In the genomic region with DNA sequence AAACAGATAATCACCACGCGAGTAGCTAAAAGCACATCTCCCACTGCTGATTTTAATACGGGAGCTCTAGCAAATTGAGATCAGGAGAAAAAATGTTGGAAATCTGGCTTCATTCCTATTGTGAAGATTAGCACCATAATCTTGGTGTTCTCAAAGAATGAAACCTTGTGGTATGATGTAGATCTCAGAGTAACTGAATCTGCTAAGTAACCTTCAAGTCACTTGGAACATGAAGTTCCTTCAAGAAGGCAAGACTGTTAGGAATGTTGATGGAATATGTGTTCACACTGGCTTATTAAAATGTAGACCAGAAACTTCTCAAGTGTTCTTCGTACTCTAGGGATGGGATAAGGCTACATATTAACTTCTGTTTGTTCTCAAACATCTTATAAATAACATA, we compare ENCODE assay signal across 29 cellular contexts.
"Had no signal": no experiment of that assay in that cellular context is flagged by ENCODE, and none has a peak within 500 bp of the region (broad histone marks: within the 10 kb centered on the region; RNA-seq: fewer than 3 reads in every experiment).

No MANE protein-coding gene starts in this region.

- H3K27me3 ChIP-seq: brain microvascular endothelial cell had no signal

- H3K27ac ChIP-seq: brain microvascular endothelial cell, KMS-11, PC-9, RWPE1, VCaP had no signal

- H2AFZ ChIP-seq: PC-9 had no signal

- H3K36me3 ChIP-seq: brain microvascular endothelial cell had no signal

- H3K4me3 ChIP-seq: PC-9 had no signal

- DNase-seq: activated B cell treated with CpG ODN at 0.5 μM for 24 hours; activated CD4-positive, alpha-beta memory T cell treated with anti-CD3 and anti-CD28 coated beads for 36 hours; activated CD4-positive, alpha-beta T cell treated with anti-CD3 and anti-CD28 coated beads for 4 hours; activated CD4-positive, alpha-beta T cell treated with anti-CD3 and anti-CD28 coated beads, Interleukin-2, amount 50 U/mL, for 1 hour; activated CD4-positive, CD25-positive, alpha-beta regulatory T cell treated with anti-CD3 and anti-CD28 coated beads, Interleukin-2, amount 50 U/mL, for 72 hours; activated CD8-positive, alpha-beta memory T cell treated with anti-CD3 and anti-CD28 coated beads, Interleukin-2, amount 50 U/mL, for 4 hours; activated naive CD4-positive, alpha-beta T cell treated with anti-CD3 and anti-CD28 coated beads, Interleukin-2, amount 10 ng/mL, durations not matched to agents 7 days and 5 days; activated naive CD8-positive, alpha-beta T cell treated with anti-CD3 and anti-CD28 coated beads, Interleukin-2, amount 50 U/mL, for 24 hours; activated T-cell treated with anti-CD3 and anti-CD28 coated beads for 4 hours; activated T-cell treated with anti-CD3 and anti-CD28 coated beads, Interleukin-2, amount 50 U/mL, for 4 hours; amniotic stem cell; aorta; brain microvascular endothelial cell; central memory CD4-positive, alpha-beta T cell; NCI-H1105; NCI-H1417 treated with DMSO at 0.1 percent for 48 hours; NCI-H1694; NCI-H1930; NCI-H2081 treated with DMSO at 0.1 percent for 48 hours; NCI-H345; NCI-H524 treated with DMSO at 0.1 percent for 48 hours; NK-92 treated with Interleukin-12 subunit alpha and Interleukin-12 subunit beta, amount 100 ng/mL, for 24 hours; PC-9; SIG-M5; T-cell; T-helper 17 cell had no signal
